ENCODE assay signal across 1 cellular context in the genomic region with DNA sequence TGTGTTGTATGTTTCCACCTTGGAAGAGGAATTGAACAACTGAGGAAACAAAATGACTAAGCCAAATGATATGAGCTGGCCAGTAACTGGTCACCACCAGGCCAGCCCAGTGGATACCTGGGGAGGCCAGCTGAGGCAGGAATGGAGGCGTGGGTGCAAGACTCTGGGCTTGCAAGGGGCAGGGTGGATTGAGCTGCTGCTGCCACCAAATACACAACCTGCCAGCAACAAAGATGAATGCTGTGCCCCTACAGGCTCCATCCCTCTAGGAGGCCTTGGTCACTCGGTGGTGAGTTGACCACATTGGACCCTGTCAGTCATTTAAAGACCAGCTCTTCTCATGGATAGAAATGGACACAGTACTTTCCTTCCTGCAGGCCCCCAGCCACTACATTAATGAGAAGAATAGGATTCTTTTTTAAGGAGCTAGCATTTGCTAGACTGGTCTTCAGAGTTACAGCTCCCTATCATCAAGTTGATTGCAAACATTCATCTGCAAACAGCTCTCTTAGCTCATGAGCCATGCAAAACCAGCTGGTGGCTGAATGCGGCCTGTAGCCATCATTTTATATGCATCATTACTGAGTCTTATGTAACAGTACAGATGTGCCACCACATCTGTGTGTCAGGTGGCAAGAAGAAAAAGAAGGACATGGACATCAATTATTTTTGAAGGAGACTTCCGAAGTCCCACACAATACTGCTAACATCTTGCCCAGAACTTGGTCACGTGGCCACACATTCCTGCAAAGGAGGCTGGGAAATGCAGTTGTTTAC.
TF ChIP-seq lines count a peak whose summit lies in the region.

No MANE protein-coding gene starts in this region.

TF ChIP-seq in K562, 482 proteins besides CTCF, POLR2A, EP300 and RAD21:
- TF ChIP-seq, protein P1, sequence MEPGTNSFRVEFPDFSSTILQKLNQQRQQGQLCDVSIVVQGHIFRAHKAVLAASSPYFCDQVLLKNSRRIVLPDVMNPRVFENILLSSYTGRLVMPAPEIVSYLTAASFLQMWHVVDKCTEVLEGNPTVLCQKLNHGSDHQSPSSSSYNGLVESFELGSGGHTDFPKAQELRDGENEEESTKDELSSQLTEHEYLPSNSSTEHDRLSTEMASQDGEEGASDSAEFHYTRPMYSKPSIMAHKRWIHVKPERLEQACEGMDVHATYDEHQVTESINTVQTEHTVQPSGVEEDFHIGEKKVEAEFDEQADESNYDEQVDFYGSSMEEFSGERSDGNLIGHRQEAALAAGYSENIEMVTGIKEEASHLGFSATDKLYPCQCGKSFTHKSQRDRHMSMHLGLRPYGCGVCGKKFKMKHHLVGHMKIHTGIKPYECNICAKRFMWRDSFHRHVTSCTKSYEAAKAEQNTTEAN (CRISPR knock-in tag; IDR thresholded peaks at IDR 0.05): no peak
- TF ChIP-seq SP1 (CRISPR knock-in tag; IDR thresholded peaks at IDR 0.05): no peak
- no peak for TF ChIP-seq ELK3 (CRISPR knock-in tag; IDR thresholded peaks at IDR 0.05)
- TF ChIP-seq, protein P2, sequence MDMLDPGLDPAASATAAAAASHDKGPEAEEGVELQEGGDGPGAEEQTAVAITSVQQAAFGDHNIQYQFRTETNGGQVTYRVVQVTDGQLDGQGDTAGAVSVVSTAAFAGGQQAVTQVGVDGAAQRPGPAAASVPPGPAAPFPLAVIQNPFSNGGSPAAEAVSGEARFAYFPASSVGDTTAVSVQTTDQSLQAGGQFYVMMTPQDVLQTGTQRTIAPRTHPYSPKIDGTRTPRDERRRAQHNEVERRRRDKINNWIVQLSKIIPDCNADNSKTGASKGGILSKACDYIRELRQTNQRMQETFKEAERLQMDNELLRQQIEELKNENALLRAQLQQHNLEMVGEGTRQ (CRISPR knock-in tag; IDR thresholded peaks at IDR 0.05): peak; percentile 64
- peak; percentile 46; the same call in 1 of the 2 replicates for TF ChIP-seq RAD51 (IDR thresholded peaks at IDR 0.05; ENCODE audit: borderline replicate concordance, low read depth)
- TF ChIP-seq, protein P3, sequence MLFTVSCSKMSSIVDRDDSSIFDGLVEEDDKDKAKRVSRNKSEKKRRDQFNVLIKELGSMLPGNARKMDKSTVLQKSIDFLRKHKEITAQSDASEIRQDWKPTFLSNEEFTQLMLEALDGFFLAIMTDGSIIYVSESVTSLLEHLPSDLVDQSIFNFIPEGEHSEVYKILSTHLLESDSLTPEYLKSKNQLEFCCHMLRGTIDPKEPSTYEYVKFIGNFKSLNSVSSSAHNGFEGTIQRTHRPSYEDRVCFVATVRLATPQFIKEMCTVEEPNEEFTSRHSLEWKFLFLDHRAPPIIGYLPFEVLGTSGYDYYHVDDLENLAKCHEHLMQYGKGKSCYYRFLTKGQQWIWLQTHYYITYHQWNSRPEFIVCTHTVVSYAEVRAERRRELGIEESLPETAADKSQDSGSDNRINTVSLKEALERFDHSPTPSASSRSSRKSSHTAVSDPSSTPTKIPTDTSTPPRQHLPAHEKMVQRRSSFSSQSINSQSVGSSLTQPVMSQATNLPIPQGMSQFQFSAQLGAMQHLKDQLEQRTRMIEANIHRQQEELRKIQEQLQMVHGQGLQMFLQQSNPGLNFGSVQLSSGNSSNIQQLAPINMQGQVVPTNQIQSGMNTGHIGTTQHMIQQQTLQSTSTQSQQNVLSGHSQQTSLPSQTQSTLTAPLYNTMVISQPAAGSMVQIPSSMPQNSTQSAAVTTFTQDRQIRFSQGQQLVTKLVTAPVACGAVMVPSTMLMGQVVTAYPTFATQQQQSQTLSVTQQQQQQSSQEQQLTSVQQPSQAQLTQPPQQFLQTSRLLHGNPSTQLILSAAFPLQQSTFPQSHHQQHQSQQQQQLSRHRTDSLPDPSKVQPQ (CRISPR knock-in tag; IDR thresholded peaks at IDR 0.05; ENCODE audit: borderline replicate concordance): no peak
- peak; percentile 52; the same call in 1 of the 2 replicates for TF ChIP-seq ZNF175 (CRISPR knock-in tag; IDR thresholded peaks at IDR 0.05; ENCODE audit: low read depth)
TF ChIP-seq in K562: peak in this region for 3.
